ENCODE assay signal across 19 cellular contexts in genomic region chr20:58697867-58698703, GRCh38. TPM values are rescaled to one million over a fixed set of nuclear protein-coding genes. Genes with fewer than 3 reads are reported as not detected.
A peak's percentile ranks its signal among the peaks of the same experiment; 100 is the strongest.
DNase-seq lines count a peak whose midpoint lies in the region; ATAC-seq, FAIRE-seq and TF ChIP-seq lines count a peak whose summit lies in the region.
"Had no signal": no experiment of that assay in that cellular context is flagged by ENCODE, and none has a peak within 500 bp of the region (broad histone marks: within the 10 kb centered on the region; RNA-seq: fewer than 3 reads in every experiment).

No MANE protein-coding gene starts in this region.

- no TSS peak for BruUV-seq in endothelial cell of umbilical vein (replicated peaks; lab: Mats Ljungman, UMichigan)

- H3K79me2 ChIP-seq in endothelial cell of umbilical vein (ENCODE audit: control insufficient read depth, insufficient read depth, low read length) = peaks cover 4% of the 10 kb centered on the region

- H3K36me3 ChIP-seq in HEK293 (ENCODE audit: control insufficient read depth in 2 of 2, insufficient read depth in 1 of 2, low read length in 2 of 2) = peaks cover 0 to 61% of the 10 kb centered on the region in 2 experiments; a peak in 2 of 3 replicates
- H3K36me3 ChIP-seq in endothelial cell of umbilical vein (ENCODE audit: control insufficient read depth in 2 of 2, extremely low read depth in 1 of 2, insufficient read depth in 2 of 2, low read length in 2 of 2) = peaks cover 5 to 50% of the 10 kb centered on the region in 2 experiments
- peaks cover 72 to 77% (median 75%) of the 10 kb centered on the region in 3 donors for H3K36me3 ChIP-seq in skeletal muscle tissue (ENCODE audit: control insufficient read depth in 3 of 3, insufficient read depth in 3 of 3, low read length in 3 of 3)

- no peak overlapping the region for H2AFZ ChIP-seq in endothelial cell of umbilical vein (ENCODE audit: low read depth, low read length)

- H3K4me3 ChIP-seq in HEK293 (ENCODE audit: low read depth, low read length) = no peak overlapping the region
- no peak overlapping the region for H3K4me3 ChIP-seq in endothelial cell of umbilical vein (replicated peaks in 1 of 3; ENCODE audit: insufficient read depth in 1 of 3, low read depth in 1 of 3, low read length in 3 of 3)
- no peak overlapping the region for H3K4me3 ChIP-seq in skeletal muscle tissue (ENCODE audit: low read length in 3 of 3)
- H3K4me3 ChIP-seq: adrenal gland, skin epidermis, tibial nerve had no signal

- H4K20me1 ChIP-seq in endothelial cell of umbilical vein (replicated peaks; ENCODE audit: control insufficient read depth, extremely low read depth, insufficient read depth, low read length) = no peaks in the 10 kb centered on the region

- dilution Hi-C loops in endothelial cell of umbilical vein (cut with MboI; ENCODE audit: extremely low pct_ligation_motif_present, low sequenced_read_pairs) = no loop called here

- intact Hi-C loops in endothelial cell of umbilical vein (cut with micrococcal nuclease) = no loop called here

- H3K9me1 ChIP-seq in endothelial cell of umbilical vein (replicated peaks; ENCODE audit: control insufficient read depth, extremely low read depth, insufficient read depth, low read length) = no peaks in the 10 kb centered on the region

- H3K9me3 ChIP-seq in HEK293 (ENCODE audit: control insufficient read depth, insufficient read depth, low read depth, low read length) = no peaks in the 10 kb centered on the region
- no peaks in the 10 kb centered on the region for H3K9me3 ChIP-seq in endothelial cell of umbilical vein (replicated peaks; ENCODE audit: control insufficient read depth, insufficient read depth, low read length)
- H3K9me3 ChIP-seq in skeletal muscle tissue (ENCODE audit: control insufficient read depth in 3 of 3, low read length in 3 of 3) = no peaks in the 10 kb centered on the region
- H3K9me3 ChIP-seq: adrenal gland, tibial nerve had no signal

- DNase-seq in activated CD4-positive, CD25-positive, alpha-beta regulatory T cell treated with anti-CD3 and anti-CD28 coated beads, Interleukin-2, amount 50 U/mL, for 72 hours = peak; percentile 24
- no peak for DNase-seq in endothelial cell of umbilical vein (ENCODE audit: low read depth, low spot score)
- no peak for DNase-seq in NCI-H510A treated with DMSO at 0.1 percent for 48 hours (lab: John Stamatoyannopoulos, UW)
- no peak for DNase-seq in superior temporal gyrus (ENCODE audit: extremely low spot score)
- DNase-seq in GM19238 (ENCODE audit: insufficient read length, low spot score) = no peak
- DNase-seq: activated CD4-positive, alpha-beta T cell treated with anti-CD3 and anti-CD28 coated beads, Interleukin-2, amount 10 ng/mL, durations not matched to agents 24 days and 14 days; cortex of kidney; DMS79; midbrain; SHP77; stimulated activated naive CD4-positive, alpha-beta T cell; SW 1271 had no signal

- no peaks in the 10 kb centered on the region for H3K27me3 ChIP-seq in endothelial cell of umbilical vein (ENCODE audit: control insufficient read depth in 2 of 2, insufficient read depth in 2 of 2, low read length in 2 of 2)
- no peaks in the 10 kb centered on the region for H3K27me3 ChIP-seq in skeletal muscle tissue (ENCODE audit: control insufficient read depth in 3 of 3, insufficient read depth in 3 of 3, low read length in 3 of 3)
- H3K27me3 ChIP-seq: adrenal gland, tibial nerve had no signal

- no peak for ATAC-seq in activated CD4-positive, CD25-positive, alpha-beta regulatory T cell treated with anti-CD3 and anti-CD28 coated beads, Interleukin-2, amount 50 U/mL, for 24 hours

- CTCF ChIA-PET in HEK293 (lab: Yijun Ruan, JAX) = no interaction called here
- CTCF ChIA-PET in endothelial cell of umbilical vein (lab: Charles Lee) = no interaction called here

- FAIRE-seq in endothelial cell of umbilical vein (lab: Jason Lieb, UNC) = no peak
- FAIRE-seq: TTC549 had no signal

- H3K9ac ChIP-seq in endothelial cell of umbilical vein (replicated peaks; ENCODE audit: extremely low read depth, insufficient read depth, low read length) = no peak overlapping the region
- H3K9ac ChIP-seq in skeletal muscle tissue (ENCODE audit: low read depth in 1 of 3, low read length in 3 of 3) = peak overlapping the region in 1 of 3 donors; percentile 25

- TF ChIP-seq CTCF in HEK293 (tag by site-specific recombination; IDR thresholded peaks at IDR 0.05) = no peak
- no peak for TF ChIP-seq CTCF in endothelial cell of umbilical vein (IDR thresholded peaks at IDR 0.05; ENCODE audit: extremely low read depth in 1 of 2, insufficient read depth in 1 of 2, low read depth in 1 of 2, low read length in 2 of 2)

- H3K4me2 ChIP-seq in endothelial cell of umbilical vein (ENCODE audit: insufficient read depth, low read length) = no peak overlapping the region

- no peaks in the 10 kb centered on the region for H3K4me1 ChIP-seq in HEK293 (ENCODE audit: control insufficient read depth, insufficient read depth, low read length)
- peaks cover 8% of the 10 kb centered on the region for H3K4me1 ChIP-seq in endothelial cell of umbilical vein (ENCODE audit: control insufficient read depth, extremely low read depth, insufficient read depth, low read length)
- H3K4me1 ChIP-seq in skeletal muscle tissue (ENCODE audit: control insufficient read depth in 3 of 3, insufficient read depth in 3 of 3, low read length in 3 of 3) = peaks cover 19 to 24% (median 20%) of the 10 kb centered on the region in 3 donors

- TF ChIP-seq POLR2A in endothelial cell of umbilical vein (IDR thresholded peaks at IDR 0.05; ENCODE audit: low read depth, low read length) = no peak

- POLR2A ChIA-PET in HEK293 (lab: Yijun Ruan, JAX) = no interaction called here
- POLR2A ChIA-PET in endothelial cell of umbilical vein (lab: Charles Lee) = no interaction called here

- no peak overlapping the region for H3K27ac ChIP-seq in HEK293 (ENCODE audit: extremely low read depth, low read depth, low read length)
- no peak overlapping the region for H3K27ac ChIP-seq in endothelial cell of umbilical vein (ENCODE audit: insufficient read depth, low read depth, low read length)
- peak overlapping the region; percentile 40 for H3K27ac ChIP-seq in skeletal muscle tissue (ENCODE audit: low read depth, low read length)
- H3K27ac ChIP-seq: adrenal gland had no signal

TF ChIP-seq in HEK293, 187 proteins besides CTCF, POLR2A, EP300 and RAD21 (continues in another document):
- TF ChIP-seq EGR2 (tag by site-specific recombination; IDR thresholded peaks at IDR 0.05; ENCODE audit: low read depth) = 0 out of 2 replicates have a peak, but pooled peaks have one; percentile 32

TF ChIP-seq in endothelial cell of umbilical vein, 7 proteins besides CTCF, POLR2A, EP300 and RAD21:
- TF ChIP-seq GATA2 (IDR thresholded peaks at IDR 0.05; ENCODE audit: insufficient read depth, insufficient read length, low read depth, low read length) (no peak), POLR2AphosphoS5 (IDR thresholded peaks at IDR 0.05; ENCODE audit: insufficient read depth, low read depth, low read length) (peak; percentile 18), JUN (IDR thresholded peaks at IDR 0.05; ENCODE audit: borderline replicate concordance, insufficient read depth, insufficient read length, low read depth) (no peak)

RNA-seq across cellular contexts. Expression of gene NPEPL1, which starts 5.5 kb away (rescaled TPM):
- total RNA-seq in endothelial cell of umbilical vein (39.1 and 40.8 TPM in 2 replicates), skeletal muscle tissue (20.9 TPM)
- polyA plus RNA-seq in endothelial cell of umbilical vein = 22.5 and 22.6 TPM in 2 replicates
- 8.2 and 10.3 TPM in 2 replicates for polyA plus RNA-seq in endothelial cell of umbilical vein (2011; cell fraction: cytosol; rRNA removed)
- 90.6 and 118 TPM in 2 replicates for polyA plus RNA-seq in endothelial cell of umbilical vein (2011; cell fraction: nucleus; rRNA removed)
- polyA plus RNA-seq in endothelial cell of umbilical vein (2012) = 29.5 and 42.1 TPM in 2 replicates
- 16.8 and 19.1 TPM in 2 replicates for polyA minus RNA-seq in endothelial cell of umbilical vein
- polyA minus RNA-seq in endothelial cell of umbilical vein (2011; cell fraction: cytosol; rRNA and poly(A)+ RNA removed) = 16.6 TPM
- 16.9 and 35.5 TPM in 2 replicates for polyA minus RNA-seq in endothelial cell of umbilical vein (2011; cell fraction: nucleus; rRNA and poly(A)+ RNA removed)

RNA-seq across cellular contexts. Expression of gene STX16, which starts 47.0 kb away (rescaled TPM):
- total RNA-seq in endothelial cell of umbilical vein (58.5 and 63.5 TPM in 2 replicates), skeletal muscle tissue (32.4 TPM)
- 33.0 and 43.1 TPM in 2 replicates for polyA plus RNA-seq in endothelial cell of umbilical vein
- 36.8 and 43.5 TPM in 2 replicates for polyA plus RNA-seq in endothelial cell of umbilical vein (2011; cell fraction: cytosol; rRNA removed)
- polyA plus RNA-seq in endothelial cell of umbilical vein (2011; cell fraction: nucleus; rRNA removed) = 138 and 200 TPM in 2 replicates
- polyA plus RNA-seq in endothelial cell of umbilical vein (2012) = 60.7 and 62.4 TPM in 2 replicates
- polyA minus RNA-seq in endothelial cell of umbilical vein = 52.1 and 74.7 TPM in 2 replicates
- polyA minus RNA-seq in endothelial cell of umbilical vein (2011; cell fraction: cytosol; rRNA and poly(A)+ RNA removed) = 15.7 TPM
- polyA minus RNA-seq in endothelial cell of umbilical vein (2011; cell fraction: nucleus; rRNA and poly(A)+ RNA removed) = 39.8 and 43.1 TPM in 2 replicates
